In genomic region chr12:81585787-81586186, GRCh38 we compare ENCODE assay signal across 18 cellular contexts.
"Had no signal": no experiment of that assay in that cellular context is flagged by ENCODE, and none has a peak within 500 bp of the region (broad histone marks: within the 10 kb centered on the region; RNA-seq: fewer than 3 reads in every experiment).

No MANE protein-coding gene starts in this region.

- H3K4me3 Mint-ChIP-seq: IgD-negative memory B cell, T-cell had no signal

- H3K27me3 Mint-ChIP-seq: IgD-negative memory B cell, T-cell had no signal

- H3K9me3 ChIP-seq: SK-N-SH had no signal

- H3K36me3 Mint-ChIP-seq: IgD-negative memory B cell, T-cell had no signal

- DNase-seq: NCI-H1092 treated with DMSO at 0.1 percent for 48 hours, NCI-H1436, NCI-H187, NCI-H2029, NCI-H2081 treated with DMSO at 0.1 percent for 48 hours, NCI-H2171, NCI-H226, NCI-H446, NCI-H510A, NCI-H524 treated with DMSO at 0.1 percent for 48 hours, NCI-H774, SHP77, SK-N-SH, SW 1271, T-cell had no signal

- H3K4me2 ChIP-seq: SK-N-SH had no signal

- FAIRE-seq: RCC 7860 had no signal

- H3K9ac ChIP-seq: SK-N-SH had no signal

- H3K27ac ChIP-seq: RWPE1 had no signal

- H3K27ac Mint-ChIP-seq: IgD-negative memory B cell, T-cell had no signal

- ATAC-seq: T-cell had no signal

- H3K4me1 Mint-ChIP-seq: IgD-negative memory B cell, T-cell had no signal
